In the genomic region with DNA sequence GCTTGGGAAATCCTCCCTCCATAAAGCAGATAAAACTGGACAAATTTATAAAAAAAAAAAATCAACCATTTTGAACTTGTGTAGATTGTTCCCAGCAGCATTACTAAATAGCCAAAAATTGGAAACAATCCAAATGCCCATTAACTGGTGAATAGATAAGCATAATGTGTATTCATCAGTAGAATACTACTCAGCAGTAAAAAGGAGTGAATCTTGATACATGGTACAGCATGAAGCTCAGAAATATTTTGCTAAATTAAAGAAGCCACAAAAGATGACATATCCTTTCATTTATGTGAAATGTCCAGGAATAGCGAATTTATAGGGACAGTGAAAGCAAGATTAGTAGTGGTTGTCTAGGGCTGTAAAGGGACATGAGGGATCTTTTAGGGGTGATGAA, we compare ENCODE assay signal across 23 cellular contexts.
"Had no signal": no experiment of that assay in that cellular context is flagged by ENCODE, and none has a peak within 500 bp of the region (broad histone marks: within the 10 kb centered on the region; RNA-seq: fewer than 3 reads in every experiment).

No MANE protein-coding gene starts in this region.

- H3K4me3 ChIP-seq: dorsolateral prefrontal cortex, gastrocnemius medialis, heart left ventricle, hepatocyte, lung, ovary, psoas muscle, sigmoid colon, testis, tibial artery had no signal

- FAIRE-seq: kidney had no signal

- H2AFZ ChIP-seq: hepatocyte had no signal

- H3K9me3 ChIP-seq: gastrocnemius medialis, ovary, psoas muscle, sigmoid colon, testis, tibial artery had no signal

- DNase-seq: dorsolateral prefrontal cortex; effector CD4-positive, alpha-beta T cell; foreskin fibroblast; gastrocnemius medialis; heart left ventricle; kidney; natural killer cell; occipital lobe; ovary; posterior cingulate gyrus; psoas muscle; right cardiac atrium; sigmoid colon; stimulated activated CD4-positive, alpha-beta T cell treated with anti-CD3 and anti-CD28 coated beads, Interleukin-2, amount 100 ng/mL, for 24 hours; stimulated activated CD4-positive, alpha-beta T cell treated with anti-CD3 and anti-CD28 coated beads, Interleukin-4, amount 100 ng/mL, for 24 hours; stimulated activated naive CD8-positive, alpha-beta T cell treated with anti-CD3 and anti-CD28 coated beads, Interleukin-15, Interleukin-2, amounts not matched to agents 100 U/mL and 50 U/mL, for 24 hours; substantia nigra; testis; tibial artery had no signal

- H3K4me2 ChIP-seq: hepatocyte had no signal

- ATAC-seq: gastrocnemius medialis; heart left ventricle; left lobe of liver; natural killer cell; psoas muscle; right cardiac atrium; stimulated activated memory B cell treated with anti-CD40 and anti-IgM and Interleukin-4, amounts not matched to agents 10 μg/mL and 1 μg/mL and 100 μg/mL, for 72 hours; stimulated activated naive CD8-positive, alpha-beta T cell treated with anti-CD3 and anti-CD28 coated beads, Interleukin-15, Interleukin-2, amounts not matched to agents 100 U/mL and 50 U/mL, for 24 hours had no signal

- H3K27me3 ChIP-seq: dorsolateral prefrontal cortex, gastrocnemius medialis, heart left ventricle, hepatocyte, ovary, sigmoid colon, testis, tibial artery had no signal

- H3K27ac ChIP-seq: dorsolateral prefrontal cortex, gastrocnemius medialis, heart left ventricle, hepatocyte, ovary, psoas muscle, sigmoid colon, testis, tibial artery had no signal

- H3K4me1 ChIP-seq: testis had no signal

- H3K36me3 ChIP-seq: gastrocnemius medialis, ovary, sigmoid colon had no signal
